ENCODE assay signal across 8 cellular contexts in genomic region chr15:38069001-38069400, GRCh38.
A peak's percentile ranks its signal among the peaks of the same experiment; 100 is the strongest.
DNase-seq lines count a peak whose midpoint lies in the region; ATAC-seq and TF ChIP-seq lines count a peak whose summit lies in the region.

No MANE protein-coding gene starts in this region.

- H3K4me3 Mint-ChIP-seq in activated naive CD8-positive, alpha-beta T cell treated with anti-CD3 and anti-CD28 coated beads, Interleukin-2, amount 50 U/mL, for 24 hours = peak overlapping the region; percentile 12

- TF ChIP-seq CTCF in hepatocyte (IDR thresholded peaks at IDR 0.05; ENCODE audit: poor library complexity) = no peak

- H3K9me3 Mint-ChIP-seq in activated naive CD8-positive, alpha-beta T cell treated with anti-CD3 and anti-CD28 coated beads, Interleukin-2, amount 50 U/mL, for 24 hours = no peaks in the 10 kb centered on the region

- H2AFZ ChIP-seq in hepatocyte = peak overlapping the region; percentile 3

- no peaks in the 10 kb centered on the region for H3K36me3 ChIP-seq in hepatocyte (replicated peaks; ENCODE audit: insufficient read depth, low read depth)

- no peaks in the 10 kb centered on the region for H4K20me1 ChIP-seq in hepatocyte (ENCODE audit: insufficient read depth, poor library complexity, severe bottlenecking)

- peak overlapping the region; percentile 89 for H3K27ac ChIP-seq in hepatocyte

- H3K36me3 Mint-ChIP-seq in activated naive CD8-positive, alpha-beta T cell treated with anti-CD3 and anti-CD28 coated beads, Interleukin-2, amount 50 U/mL, for 24 hours (ENCODE audit: low read depth) = peaks cover 2% of the 10 kb centered on the region

- peaks cover 38% of the 10 kb centered on the region for H3K4me1 ChIP-seq in hepatocyte (ENCODE audit: insufficient read depth)

- peak overlapping the region; percentile 71 for H3K4me2 ChIP-seq in hepatocyte

- H3K4me1 Mint-ChIP-seq in activated naive CD8-positive, alpha-beta T cell treated with anti-CD3 and anti-CD28 coated beads, Interleukin-2, amount 50 U/mL, for 24 hours = peaks cover 56% of the 10 kb centered on the region

- peak overlapping the region; percentile 75 for H3K27ac Mint-ChIP-seq in activated naive CD8-positive, alpha-beta T cell treated with anti-CD3 and anti-CD28 coated beads, Interleukin-2, amount 50 U/mL, for 24 hours

- peak; percentile 79 for ATAC-seq in HG02642 (IDR thresholded peaks at IDR 0.05; ENCODE audit: poor library complexity, unreplicated experiment)
- ATAC-seq in activated naive CD8-positive, alpha-beta T cell treated with anti-CD3 and anti-CD28 coated beads, Interleukin-2, amount 50 U/mL, for 24 hours = peak; percentile 85

- peaks cover 52% of the 10 kb centered on the region for H3K27me3 Mint-ChIP-seq in activated naive CD8-positive, alpha-beta T cell treated with anti-CD3 and anti-CD28 coated beads, Interleukin-2, amount 50 U/mL, for 24 hours

- H3K79me2 ChIP-seq in hepatocyte = no peaks in the 10 kb centered on the region

- H3K27me3 ChIP-seq in hepatocyte = no peaks in the 10 kb centered on the region

- H3K4me3 ChIP-seq in hepatocyte = no peak overlapping the region

- DNase-seq in stimulated activated CD4-positive, alpha-beta T cell treated with anti-CD3 and anti-CD28 coated beads, Interleukin-2, amount 100 ng/mL, for 24 hours = peak; percentile 16 to 21
- no peak for DNase-seq in stimulated activated CD4-positive, alpha-beta T cell treated with anti-CD3 and anti-CD28 coated beads, Interleukin-12 subunit alpha, Interleukin-12 subunit beta, amount 100 ng/mL, for 4 hours
- peak; percentile 16 for DNase-seq in NCI-H146 (lab: John Stamatoyannopoulos, UW)
- DNase-seq in activated naive CD8-positive, alpha-beta T cell treated with anti-CD3 and anti-CD28 coated beads, Interleukin-2, amount 50 U/mL, for 24 hours = no peak
- peak; percentile 76 for DNase-seq in hepatocyte (ENCODE audit: low spot score)
- peak; percentile 14 to 29 for DNase-seq in stimulated activated CD8-positive, alpha-beta memory T cell treated with anti-CD3 and anti-CD28 coated beads, Interleukin-15, amount 100 ng/mL, for 48 hours (ENCODE audit: low read depth in 2 of 2)
- no peak for DNase-seq in NCI-H748 treated with DMSO at 0.1 percent for 48 hours (lab: John Stamatoyannopoulos, UW)

- WGBS in hepatocyte (ENCODE audit: low lambda C conversion rate, missing lambda C conversion rate) = 20% methylated on average over 6 of the region's 6 CpGs

- H3K9me3 ChIP-seq in hepatocyte (ENCODE audit: low read depth) = no peaks in the 10 kb centered on the region

- H3K9me2 ChIP-seq in hepatocyte (replicated peaks; ENCODE audit: insufficient read depth) = no peaks in the 10 kb centered on the region

Comparison
In these comparisons a context has a peak if more than half of its experiments do, and no peak if none do; other contexts are left out.
1. DNase-seq: peak in stimulated activated CD4-positive, alpha-beta T cell treated with anti-CD3 and anti-CD28 coated beads, Interleukin-2, amount 100 ng/mL, for 24 hours (2 of 2), NCI-H146 (single experiment), hepatocyte (single experiment) and stimulated activated CD8-positive, alpha-beta memory T cell treated with anti-CD3 and anti-CD28 coated beads, Interleukin-15, amount 100 ng/mL, for 48 hours (2 of 2); none in stimulated activated CD4-positive, alpha-beta T cell treated with anti-CD3 and anti-CD28 coated beads, Interleukin-12 subunit alpha, Interleukin-12 subunit beta, amount 100 ng/mL, for 4 hours (single experiment), activated naive CD8-positive, alpha-beta T cell treated with anti-CD3 and anti-CD28 coated beads, Interleukin-2, amount 50 U/mL, for 24 hours (single experiment) and NCI-H748 treated with DMSO at 0.1 percent for 48 hours (single experiment).